11 cellular contexts compared by ENCODE assay signal in genomic region chr15:56798639-56799038, GRCh38.
DNase-seq lines count a peak whose midpoint lies in the region; ATAC-seq lines count a peak whose summit lies in the region.
"Had no signal": no experiment of that assay in that cellular context is flagged by ENCODE, and none has a peak within 500 bp of the region (broad histone marks: within the 10 kb centered on the region; RNA-seq: fewer than 3 reads in every experiment).

No MANE protein-coding gene starts in this region.

- no peak overlapping the region for H3K4me3 Mint-ChIP-seq in activated CD4-positive, alpha-beta memory T cell treated with anti-CD3 and anti-CD28 coated beads for 36 hours
- H3K4me3 Mint-ChIP-seq: CD8-positive, alpha-beta memory T cell had no signal

- H3K27me3 Mint-ChIP-seq in activated CD4-positive, alpha-beta memory T cell treated with anti-CD3 and anti-CD28 coated beads for 36 hours: peaks cover 8% of the 10 kb centered on the region

- POLR2A ChIA-PET in activated CD4-positive, alpha-beta memory T cell treated with anti-CD3 and anti-CD28 coated beads for 36 hours (lab: Charles Lee): interaction anchor here (0.6 to 1.0 kb wide), 2 partner anchors 11 to 65 kb away, joined by 3 read pairs; no protein-coding TSS in a partner anchor

- ATAC-seq in HG03039 (IDR thresholded peaks at IDR 0.05; ENCODE audit: unreplicated experiment): peak; percentile 83

- DNase-seq in stimulated activated CD4-positive, alpha-beta T cell treated with anti-CD3 and anti-CD28 coated beads, Interleukin-15, amount 100 ng/mL, for 24 hours: peak; percentile 41
- DNase-seq in stimulated activated CD4-positive, alpha-beta T cell treated with anti-CD3 and anti-CD28 coated beads, Interleukin-12 subunit alpha, Interleukin-12 subunit beta, amount 100 ng/mL, for 4 hours: no peak
- DNase-seq in activated CD4-positive, alpha-beta memory T cell treated with anti-CD3 and anti-CD28 coated beads for 36 hours: peak; percentile 79
- DNase-seq in SHP77 treated with DMSO at 0.1 percent for 48 hours (lab: John Stamatoyannopoulos, UW): no peak
- no peak for DNase-seq in globus pallidus (ENCODE audit: low spot score)
- no peak for DNase-seq in posterior vena cava (ENCODE audit: low spot score)
- DNase-seq in CD1c-positive myeloid dendritic cell (ENCODE audit: extremely low spot score): no peak
- DNase-seq: activated CD4-positive, CD25-positive, alpha-beta regulatory T cell treated with anti-CD3 and anti-CD28 coated beads, Interleukin-2, amount 50 U/mL, for 72 hours; CD8-positive, alpha-beta memory T cell; NCI-H748 treated with DMSO at 0.1 percent for 48 hours had no signal

- intact Hi-C loops in activated CD4-positive, alpha-beta memory T cell treated with anti-CD3 and anti-CD28 coated beads for 36 hours (cut with micrococcal nuclease): loop anchor here (1.0 to 2.0 kb wide), 2 partner anchors 11 to 32 kb away; no protein-coding TSS in a partner anchor
- intact Hi-C loops in posterior vena cava (cut with DNase I): no loop called here

- H3K9me3 Mint-ChIP-seq in activated CD4-positive, alpha-beta memory T cell treated with anti-CD3 and anti-CD28 coated beads for 36 hours: no peaks in the 10 kb centered on the region

- H3K27ac Mint-ChIP-seq in activated CD4-positive, alpha-beta memory T cell treated with anti-CD3 and anti-CD28 coated beads for 36 hours: no peak overlapping the region
- H3K27ac Mint-ChIP-seq: CD8-positive, alpha-beta memory T cell had no signal

- CTCF ChIA-PET in activated CD4-positive, alpha-beta memory T cell treated with anti-CD3 and anti-CD28 coated beads for 36 hours (lab: Charles Lee): interaction anchor here (0.9 to 1.2 kb wide), 2 partner anchors 11 to 12 kb away, joined by 3 to 5 read pairs; no protein-coding TSS in a partner anchor

- H3K36me3 Mint-ChIP-seq in activated CD4-positive, alpha-beta memory T cell treated with anti-CD3 and anti-CD28 coated beads for 36 hours: no peaks in the 10 kb centered on the region

- peaks cover 8% of the 10 kb centered on the region for H3K4me1 Mint-ChIP-seq in activated CD4-positive, alpha-beta memory T cell treated with anti-CD3 and anti-CD28 coated beads for 36 hours (ENCODE audit: low read depth)
- H3K4me1 Mint-ChIP-seq: CD8-positive, alpha-beta memory T cell had no signal

Comparison
In these comparisons a context has a peak if more than half of its experiments do, and no peak if none do; other contexts are left out.
1. DNase-seq: peak in stimulated activated CD4-positive, alpha-beta T cell treated with anti-CD3 and anti-CD28 coated beads, Interleukin-15, amount 100 ng/mL, for 24 hours (single experiment) and activated CD4-positive, alpha-beta memory T cell treated with anti-CD3 and anti-CD28 coated beads for 36 hours (single experiment); none in stimulated activated CD4-positive, alpha-beta T cell treated with anti-CD3 and anti-CD28 coated beads, Interleukin-12 subunit alpha, Interleukin-12 subunit beta, amount 100 ng/mL, for 4 hours (single experiment), SHP77 treated with DMSO at 0.1 percent for 48 hours (single experiment), globus pallidus (single experiment), posterior vena cava (single experiment) and CD1c-positive myeloid dendritic cell (single experiment).